In the genomic region with DNA sequence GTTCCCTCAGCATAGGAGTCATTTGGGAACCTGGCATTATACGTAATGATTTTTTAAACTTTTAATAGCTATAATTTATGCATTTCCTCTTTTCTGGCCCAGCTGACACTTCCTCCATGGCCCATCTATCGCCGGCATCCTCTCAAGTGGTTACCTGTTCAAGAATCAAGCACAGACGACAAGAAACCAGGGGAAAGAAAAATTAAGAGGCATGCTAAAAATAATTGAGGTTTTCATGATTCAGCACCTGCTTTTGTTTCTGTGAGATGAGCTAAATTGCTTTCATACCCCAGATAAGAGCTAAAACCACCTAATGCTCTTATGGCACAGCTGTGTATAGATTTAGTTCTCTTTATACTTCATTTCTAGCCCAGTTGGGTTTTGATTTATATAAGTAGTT, we compare ENCODE assay signal across 11 cellular contexts. TPM values are rescaled to one million over a fixed set of nuclear protein-coding genes. Genes with fewer than 3 reads are reported as not detected.
A peak's percentile ranks its signal among the peaks of the same experiment; 100 is the strongest.
DNase-seq lines count a peak whose midpoint lies in the region; ATAC-seq and TF ChIP-seq lines count a peak whose summit lies in the region.
"Had no signal": no experiment of that assay in that cellular context is flagged by ENCODE, and none has a peak within 500 bp of the region (broad histone marks: within the 10 kb centered on the region; RNA-seq: fewer than 3 reads in every experiment).

No MANE protein-coding gene starts in this region.

- H3K9me3 Mint-ChIP-seq in stimulated activated effector memory CD8-positive, alpha-beta T cell treated with anti-CD3 and anti-CD28 coated beads, Interleukin-12 subunit alpha, Interleukin-12 subunit beta, amount 100 ng/mL, for 72 hours: no peaks in the 10 kb centered on the region

- H3K4me3 Mint-ChIP-seq in stimulated activated effector memory CD8-positive, alpha-beta T cell treated with anti-CD3 and anti-CD28 coated beads, Interleukin-12 subunit alpha, Interleukin-12 subunit beta, amount 100 ng/mL, for 72 hours: peak overlapping the region; percentile 97

- peaks cover 51% of the 10 kb centered on the region for H3K36me3 Mint-ChIP-seq in stimulated activated effector memory CD8-positive, alpha-beta T cell treated with anti-CD3 and anti-CD28 coated beads, Interleukin-12 subunit alpha, Interleukin-12 subunit beta, amount 100 ng/mL, for 72 hours

- H3K27ac Mint-ChIP-seq in stimulated activated effector memory CD8-positive, alpha-beta T cell treated with anti-CD3 and anti-CD28 coated beads, Interleukin-12 subunit alpha, Interleukin-12 subunit beta, amount 100 ng/mL, for 72 hours: peak overlapping the region; percentile 96

- H3K4me1 Mint-ChIP-seq in stimulated activated effector memory CD8-positive, alpha-beta T cell treated with anti-CD3 and anti-CD28 coated beads, Interleukin-12 subunit alpha, Interleukin-12 subunit beta, amount 100 ng/mL, for 72 hours: peaks cover 23% of the 10 kb centered on the region

- TF ChIP-seq CTCF in fibroblast of the aortic adventitia (IDR thresholded peaks at IDR 0.05; ENCODE audit: insufficient read depth, low read length): no peak

- peak overlapping the region; percentile 98 for H3K4me3 ChIP-seq in fibroblast of the aortic adventitia (ENCODE audit: low read depth, low read length)

- peak; percentile 5 for DNase-seq in activated CD8-positive, alpha-beta memory T cell treated with anti-CD3 and anti-CD28 coated beads for 24 hours
- DNase-seq in activated CD8-positive, alpha-beta memory T cell treated with anti-CD3 and anti-CD28 coated beads, Interleukin-2, amount 50 U/mL, for 4 hours: no peak
- peak; percentile 81 for DNase-seq in RPMI8226
- no peak for DNase-seq in fibroblast of the aortic adventitia (ENCODE audit: low read depth)
- no peak for DNase-seq in stimulated activated effector memory CD8-positive, alpha-beta T cell treated with anti-CD3 and anti-CD28 coated beads, Interleukin-12 subunit alpha, Interleukin-12 subunit beta, amount 100 ng/mL, for 72 hours (ENCODE audit: low spot score in 2 of 2)
- DNase-seq in amygdala (lab: John Stamatoyannopoulos, UW): no peak
- DNase-seq: NCI-H526; posterior cingulate gyrus; stimulated activated naive CD4-positive, alpha-beta T cell treated with Interleukin-2 at 50 U/mL for 16 hours had no signal

- no peak for ATAC-seq in stimulated activated effector memory CD8-positive, alpha-beta T cell treated with anti-CD3 and anti-CD28 coated beads, Interleukin-12 subunit alpha, Interleukin-12 subunit beta, amount 100 ng/mL, for 72 hours
- no peak for ATAC-seq in GM21825 (IDR thresholded peaks at IDR 0.05; ENCODE audit: unreplicated experiment)
- no peak for ATAC-seq in HG03342 (IDR thresholded peaks at IDR 0.05; ENCODE audit: unreplicated experiment)

RNA-seq across cellular contexts. Expression of a gene that starts 1.7 kb away (rescaled TPM):
- total RNA-seq in fibroblast of the aortic adventitia (ENCODE audit: low replicate concordance): 18.6 and 111 TPM in 2 replicates

RNA-seq across cellular contexts. Expression of a gene that starts 2.0 kb away (rescaled TPM):
- 71.1 and 107 TPM in 2 replicates for total RNA-seq in fibroblast of the aortic adventitia (ENCODE audit: low replicate concordance)

RNA-seq across cellular contexts. Expression of a gene that starts 21.8 kb away (rescaled TPM):
- 114 and 325 TPM in 2 replicates for total RNA-seq in fibroblast of the aortic adventitia (ENCODE audit: low replicate concordance)

RNA-seq across cellular contexts. Expression of a gene that starts 21.9 kb away (rescaled TPM):
- total RNA-seq in fibroblast of the aortic adventitia (ENCODE audit: low replicate concordance): 115 and 149 TPM in 2 replicates

Comparison
In these comparisons a context has a peak if more than half of its experiments do, and no peak if none do; other contexts are left out.
1. DNase-seq: peak in activated CD8-positive, alpha-beta memory T cell treated with anti-CD3 and anti-CD28 coated beads for 24 hours (single experiment) and RPMI8226 (single experiment); none in activated CD8-positive, alpha-beta memory T cell treated with anti-CD3 and anti-CD28 coated beads, Interleukin-2, amount 50 U/mL, for 4 hours (single experiment), fibroblast of the aortic adventitia (single experiment), stimulated activated effector memory CD8-positive, alpha-beta T cell treated with anti-CD3 and anti-CD28 coated beads, Interleukin-12 subunit alpha, Interleukin-12 subunit beta, amount 100 ng/mL, for 72 hours (0 of 2) and amygdala (0 of 56).